In genomic region chr17:62761884-62762283, GRCh38 we compare ENCODE assay signal across 1 cellular context.
TF ChIP-seq lines count a peak whose summit lies in the region.

No MANE protein-coding gene starts in this region.

TF ChIP-seq in GM23338, 12 proteins besides CTCF, POLR2A, EP300 and RAD21:
- TF ChIP-seq, protein P1, sequence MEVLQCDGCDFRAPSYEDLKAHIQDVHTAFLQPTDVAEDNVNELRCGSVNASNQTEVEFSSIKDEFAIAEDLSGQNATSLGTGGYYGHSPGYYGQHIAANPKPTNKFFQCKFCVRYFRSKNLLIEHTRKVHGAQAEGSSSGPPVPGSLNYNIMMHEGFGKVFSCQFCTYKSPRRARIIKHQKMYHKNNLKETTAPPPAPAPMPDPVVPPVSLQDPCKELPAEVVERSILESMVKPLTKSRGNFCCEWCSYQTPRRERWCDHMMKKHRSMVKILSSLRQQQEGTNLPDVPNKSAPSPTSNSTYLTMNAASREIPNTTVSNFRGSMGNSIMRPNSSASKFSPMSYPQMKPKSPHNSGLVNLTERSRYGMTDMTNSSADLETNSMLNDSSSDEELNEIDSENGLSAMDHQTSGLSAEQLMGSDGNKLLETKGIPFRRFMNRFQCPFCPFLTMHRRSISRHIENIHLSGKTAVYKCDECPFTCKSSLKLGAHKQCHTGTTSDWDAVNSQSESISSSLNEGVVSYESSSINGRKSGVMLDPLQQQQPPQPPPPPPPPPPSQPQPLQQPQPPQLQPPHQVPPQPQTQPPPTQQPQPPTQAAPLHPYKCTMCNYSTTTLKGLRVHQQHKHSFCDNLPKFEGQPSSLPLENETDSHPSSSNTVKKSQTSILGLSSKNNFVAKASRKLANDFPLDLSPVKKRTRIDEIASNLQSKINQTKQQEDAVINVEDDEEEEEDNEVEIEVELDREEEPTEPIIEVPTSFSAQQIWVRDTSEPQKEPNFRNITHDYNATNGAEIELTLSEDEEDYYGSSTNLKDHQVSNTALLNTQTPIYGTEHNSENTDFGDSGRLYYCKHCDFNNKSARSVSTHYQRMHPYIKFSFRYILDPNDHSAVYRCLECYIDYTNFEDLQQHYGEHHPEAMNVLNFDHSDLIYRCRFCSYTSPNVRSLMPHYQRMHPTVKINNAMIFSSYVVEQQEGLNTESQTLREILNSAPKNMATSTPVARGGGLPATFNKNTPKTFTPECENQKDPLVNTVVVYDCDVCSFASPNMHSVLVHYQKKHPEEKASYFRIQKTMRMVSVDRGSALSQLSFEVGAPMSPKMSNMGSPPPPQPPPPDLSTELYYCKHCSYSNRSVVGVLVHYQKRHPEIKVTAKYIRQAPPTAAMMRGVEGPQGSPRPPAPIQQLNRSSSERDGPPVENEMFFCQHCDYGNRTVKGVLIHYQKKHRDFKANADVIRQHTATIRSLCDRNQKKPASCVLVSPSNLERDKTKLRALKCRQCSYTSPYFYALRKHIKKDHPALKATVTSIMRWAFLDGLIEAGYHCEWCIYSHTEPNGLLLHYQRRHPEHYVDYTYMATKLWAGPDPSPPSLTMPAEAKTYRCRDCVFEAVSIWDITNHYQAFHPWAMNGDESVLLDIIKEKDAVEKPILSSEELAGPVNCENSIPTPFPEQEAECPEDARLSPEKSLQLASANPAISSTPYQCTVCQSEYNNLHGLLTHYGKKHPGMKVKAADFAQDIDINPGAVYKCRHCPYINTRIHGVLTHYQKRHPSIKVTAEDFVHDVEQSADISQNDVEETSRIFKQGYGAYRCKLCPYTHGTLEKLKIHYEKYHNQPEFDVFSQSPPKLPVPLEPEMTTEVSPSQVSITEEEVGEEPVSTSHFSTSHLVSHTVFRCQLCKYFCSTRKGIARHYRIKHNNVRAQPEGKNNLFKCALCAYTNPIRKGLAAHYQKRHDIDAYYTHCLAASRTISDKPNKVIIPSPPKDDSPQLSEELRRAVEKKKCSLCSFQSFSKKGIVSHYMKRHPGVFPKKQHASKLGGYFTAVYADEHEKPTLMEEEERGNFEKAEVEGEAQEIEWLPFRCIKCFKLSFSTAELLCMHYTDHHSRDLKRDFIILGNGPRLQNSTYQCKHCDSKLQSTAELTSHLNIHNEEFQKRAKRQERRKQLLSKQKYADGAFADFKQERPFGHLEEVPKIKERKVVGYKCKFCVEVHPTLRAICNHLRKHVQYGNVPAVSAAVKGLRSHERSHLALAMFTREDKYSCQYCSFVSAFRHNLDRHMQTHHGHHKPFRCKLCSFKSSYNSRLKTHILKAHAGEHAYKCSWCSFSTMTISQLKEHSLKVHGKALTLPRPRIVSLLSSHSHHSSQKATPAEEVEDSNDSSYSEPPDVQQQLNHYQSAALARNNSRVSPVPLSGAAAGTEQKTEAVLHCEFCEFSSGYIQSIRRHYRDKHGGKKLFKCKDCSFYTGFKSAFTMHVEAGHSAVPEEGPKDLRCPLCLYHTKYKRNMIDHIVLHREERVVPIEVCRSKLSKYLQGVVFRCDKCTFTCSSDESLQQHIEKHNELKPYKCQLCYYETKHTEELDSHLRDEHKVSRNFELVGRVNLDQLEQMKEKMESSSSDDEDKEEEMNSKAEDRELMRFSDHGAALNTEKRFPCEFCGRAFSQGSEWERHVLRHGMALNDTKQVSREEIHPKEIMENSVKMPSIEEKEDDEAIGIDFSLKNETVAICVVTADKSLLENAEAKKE (CRISPR knock-in tag; IDR thresholded peaks at IDR 0.05) = peak; percentile 86
- TF ChIP-seq, protein P2, sequence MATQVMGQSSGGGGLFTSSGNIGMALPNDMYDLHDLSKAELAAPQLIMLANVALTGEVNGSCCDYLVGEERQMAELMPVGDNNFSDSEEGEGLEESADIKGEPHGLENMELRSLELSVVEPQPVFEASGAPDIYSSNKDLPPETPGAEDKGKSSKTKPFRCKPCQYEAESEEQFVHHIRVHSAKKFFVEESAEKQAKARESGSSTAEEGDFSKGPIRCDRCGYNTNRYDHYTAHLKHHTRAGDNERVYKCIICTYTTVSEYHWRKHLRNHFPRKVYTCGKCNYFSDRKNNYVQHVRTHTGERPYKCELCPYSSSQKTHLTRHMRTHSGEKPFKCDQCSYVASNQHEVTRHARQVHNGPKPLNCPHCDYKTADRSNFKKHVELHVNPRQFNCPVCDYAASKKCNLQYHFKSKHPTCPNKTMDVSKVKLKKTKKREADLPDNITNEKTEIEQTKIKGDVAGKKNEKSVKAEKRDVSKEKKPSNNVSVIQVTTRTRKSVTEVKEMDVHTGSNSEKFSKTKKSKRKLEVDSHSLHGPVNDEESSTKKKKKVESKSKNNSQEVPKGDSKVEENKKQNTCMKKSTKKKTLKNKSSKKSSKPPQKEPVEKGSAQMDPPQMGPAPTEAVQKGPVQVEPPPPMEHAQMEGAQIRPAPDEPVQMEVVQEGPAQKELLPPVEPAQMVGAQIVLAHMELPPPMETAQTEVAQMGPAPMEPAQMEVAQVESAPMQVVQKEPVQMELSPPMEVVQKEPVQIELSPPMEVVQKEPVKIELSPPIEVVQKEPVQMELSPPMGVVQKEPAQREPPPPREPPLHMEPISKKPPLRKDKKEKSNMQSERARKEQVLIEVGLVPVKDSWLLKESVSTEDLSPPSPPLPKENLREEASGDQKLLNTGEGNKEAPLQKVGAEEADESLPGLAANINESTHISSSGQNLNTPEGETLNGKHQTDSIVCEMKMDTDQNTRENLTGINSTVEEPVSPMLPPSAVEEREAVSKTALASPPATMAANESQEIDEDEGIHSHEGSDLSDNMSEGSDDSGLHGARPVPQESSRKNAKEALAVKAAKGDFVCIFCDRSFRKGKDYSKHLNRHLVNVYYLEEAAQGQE (IDR thresholded peaks at IDR 0.05; ENCODE audit: unreplicated experiment) = no peak
- peak; percentile 17; the same call in 1 of the 2 replicates for TF ChIP-seq CREB1 (CRISPR knock-in tag; IDR thresholded peaks at IDR 0.05; ENCODE audit: low read depth)
